9 cellular contexts compared by ENCODE assay signal in the genomic region with DNA sequence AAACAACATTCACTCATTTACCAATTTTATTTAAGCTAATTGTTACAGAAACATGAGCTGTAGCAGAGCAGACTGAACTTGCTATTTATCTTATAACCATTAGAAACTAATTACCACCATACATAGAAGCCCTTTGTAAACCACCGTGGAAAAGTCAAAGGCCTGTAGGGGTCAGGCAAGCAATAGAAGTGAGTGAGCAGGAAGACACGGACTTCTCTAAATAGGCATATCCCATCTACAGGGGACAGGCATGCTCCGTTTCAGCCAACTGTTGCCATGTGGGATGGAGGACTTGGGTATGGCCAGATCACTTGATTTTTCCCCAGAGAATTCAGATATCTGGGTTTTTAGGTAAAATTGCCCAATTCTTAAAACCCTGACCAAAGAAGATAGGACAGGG. TPM values are rescaled to one million over a fixed set of nuclear protein-coding genes. Genes with fewer than 3 reads are reported as not detected.
DNase-seq lines count a peak whose midpoint lies in the region; ATAC-seq and TF ChIP-seq lines count a peak whose summit lies in the region.
"Had no signal": no experiment of that assay in that cellular context is flagged by ENCODE, and none has a peak within 500 bp of the region (broad histone marks: within the 10 kb centered on the region; RNA-seq: fewer than 3 reads in every experiment).

No MANE protein-coding gene starts in this region.

- H3K4me1 ChIP-seq in MM.1S (ENCODE audit: low read length): peaks cover 23% of the 10 kb centered on the region
- no peaks in the 10 kb centered on the region for H3K4me1 ChIP-seq in uterus

- H3K4me3 ChIP-seq in MM.1S (ENCODE audit: low read length) (no peak overlapping the region), uterus (no peak overlapping the region)

- TF ChIP-seq POLR2A in uterus (IDR thresholded peaks at IDR 0.05): no peak

- peaks cover 3% of the 10 kb centered on the region for H3K4me1 Mint-ChIP-seq in T-helper 2 cell treated with Interferon-gamma antibody and Interleukin-4, amounts not matched to agents 5 μg/mL and 100 μg/mL, for 36 hours (ENCODE audit: low read depth)

- no peaks in the 10 kb centered on the region for H3K9me2 ChIP-seq in MM.1S (replicated peaks; ENCODE audit: insufficient read depth, low read length)

- no peak overlapping the region for H3K27ac Mint-ChIP-seq in T-helper 2 cell treated with Interferon-gamma antibody and Interleukin-4, amounts not matched to agents 5 μg/mL and 100 μg/mL, for 36 hours

- DNase-seq in ACHN: peak; percentile 16
- DNase-seq in GM20000 (ENCODE audit: low spot score): no peak
- no peak for DNase-seq in RWPE1 (ENCODE audit: low spot score)
- DNase-seq in left ventricle myocardium superior: no peak
- DNase-seq in MM.1S: no peak
- DNase-seq in T-helper 2 cell treated with Interferon-gamma antibody and Interleukin-4, amounts not matched to agents 5 μg/mL and 100 μg/mL, for 36 hours (ENCODE audit: low spot score): no peak
- DNase-seq in uterus: no peak
- no peak for DNase-seq in GM19240 (ENCODE audit: insufficient read length, low spot score)
- DNase-seq: left cardiac atrium had no signal

- TF ChIP-seq CTCF in GM20000 (IDR thresholded peaks at IDR 0.05; ENCODE audit: extremely low read depth, missing control alignments): peak; percentile 23
- peak; percentile 42 for TF ChIP-seq CTCF in RWPE1 (conservative IDR thresholded peaks at IDR 0.05; ENCODE audit: low read depth)
- no peak for TF ChIP-seq CTCF in MM.1S (IDR thresholded peaks at IDR 0.05; ENCODE audit: low read length)
- TF ChIP-seq CTCF in uterus (IDR thresholded peaks at IDR 0.05): peak in 2 of 4 experiments; percentile 14 to 37

- H3K27ac ChIP-seq in RWPE1 (no peak overlapping the region), MM.1S (ENCODE audit: low read length) (no peak overlapping the region), uterus (no peak overlapping the region)

- H3K9ac ChIP-seq in MM.1S (ENCODE audit: low read length): no peak overlapping the region

- H3K27me3 ChIP-seq in MM.1S (replicated peaks; ENCODE audit: insufficient read depth, low read length): no peaks in the 10 kb centered on the region
- no peaks in the 10 kb centered on the region for H3K27me3 ChIP-seq in uterus

- no peaks in the 10 kb centered on the region for H3F3A ChIP-seq in MM.1S (ENCODE audit: insufficient read depth, low read length)

- H3K36me3 ChIP-seq in MM.1S (replicated peaks; ENCODE audit: insufficient read depth, low read length) (no peaks in the 10 kb centered on the region), uterus (no peaks in the 10 kb centered on the region)

- no peaks in the 10 kb centered on the region for H4K20me1 ChIP-seq in MM.1S (ENCODE audit: insufficient read depth, low read length)

- H3K9me3 ChIP-seq in MM.1S (replicated peaks; ENCODE audit: insufficient read depth, low read length) (no peaks in the 10 kb centered on the region), uterus (no peaks in the 10 kb centered on the region)

- no peaks in the 10 kb centered on the region for H3K36me3 Mint-ChIP-seq in T-helper 2 cell treated with Interferon-gamma antibody and Interleukin-4, amounts not matched to agents 5 μg/mL and 100 μg/mL, for 36 hours (ENCODE audit: low read depth)

- intact Hi-C loops in left ventricle myocardium superior (cut with micrococcal nuclease): no loop called here
- intact Hi-C loops in uterus (cut with DNase I; ENCODE audit: low total_unique reads): no loop called here

- H3K4me2 ChIP-seq in MM.1S (ENCODE audit: low read depth, low read length): no peak overlapping the region

- no peak overlapping the region for H3K4me3 Mint-ChIP-seq in T-helper 2 cell treated with Interferon-gamma antibody and Interleukin-4, amounts not matched to agents 5 μg/mL and 100 μg/mL, for 36 hours

- in situ Hi-C loops in ACHN (cut with HindIII; ENCODE audit: low pct_ligation_motif_present, low pct_unique_long_range_greater_than_20kb, low sequenced_read_pairs): no loop called here

- H3K27me3 Mint-ChIP-seq in T-helper 2 cell treated with Interferon-gamma antibody and Interleukin-4, amounts not matched to agents 5 μg/mL and 100 μg/mL, for 36 hours (ENCODE audit: low read depth): peaks cover 21% of the 10 kb centered on the region

- no peaks in the 10 kb centered on the region for H3K79me2 ChIP-seq in MM.1S (ENCODE audit: low read length)

- CTCF ChIA-PET in RWPE1 (lab: Yijun Ruan, JAX): no interaction called here

- POLR2A ChIA-PET in RWPE1 (lab: Yijun Ruan, JAX; ENCODE audit: low non-redundant PET): interaction anchor here (0.7 kb wide), 1 partner anchor 203 kb away, joined by 3 read pairs; no protein-coding TSS in a partner anchor

- H2AFZ ChIP-seq in MM.1S (ENCODE audit: low read length): no peak overlapping the region

- ATAC-seq in left ventricle myocardium superior: peak; percentile 63

- H3K9me3 Mint-ChIP-seq in T-helper 2 cell treated with Interferon-gamma antibody and Interleukin-4, amounts not matched to agents 5 μg/mL and 100 μg/mL, for 36 hours: no peaks in the 10 kb centered on the region

RNA-seq across cellular contexts. Expression of gene PRRC1, which starts 44.8 kb away (rescaled TPM):
- total RNA-seq in left ventricle myocardium superior (22.2 TPM), uterus (100 to 1,000 TPM in 2 of 4 donors, 10 to 100 TPM in 2; 32.9 to 109 (median 77.3) TPM)
